In the genomic region with DNA sequence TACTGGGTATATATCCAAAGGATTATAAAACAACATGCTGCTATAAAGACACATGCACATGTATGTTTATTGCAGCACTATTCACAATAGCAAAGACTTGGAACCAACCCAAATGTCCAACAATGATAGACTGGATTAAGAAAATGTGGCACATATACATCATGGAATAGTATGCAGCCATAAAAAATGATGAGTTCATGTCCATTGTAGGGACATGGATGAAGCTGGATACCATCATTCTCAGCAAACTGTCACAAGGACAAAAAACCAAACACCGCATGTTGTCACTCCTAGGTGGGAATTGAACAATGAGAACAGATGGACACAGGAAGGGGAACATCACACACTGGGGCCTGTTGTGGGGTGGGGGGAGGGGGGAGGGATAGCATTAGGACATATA, we compare ENCODE assay signal across 2 cellular contexts. TPM values are rescaled to one million over a fixed set of nuclear protein-coding genes. Genes with fewer than 3 reads are reported as not detected.
DNase-seq lines count a peak whose midpoint lies in the region; ATAC-seq, FAIRE-seq and TF ChIP-seq lines count a peak whose summit lies in the region.
"Not testable (repeated sequence)": the region's sequence is repeated elsewhere in the genome, so short reads cannot be mapped to it uniquely, and the experiment has no call there.

No MANE protein-coding gene starts in this region.

- H3K4me2 ChIP-seq in K562 (ENCODE audit: insufficient read depth, low read length): not testable (repeated sequence)

- H3K27me3 ChIP-seq in K562 (ENCODE audit: control insufficient read depth in 2 of 2, insufficient read depth in 2 of 2, low read length in 2 of 2): not testable (repeated sequence)

- H3K36me3 ChIP-seq in HEK293 (ENCODE audit: control insufficient read depth in 2 of 2, insufficient read depth in 1 of 2, low read length in 2 of 2); K562 (ENCODE audit: control insufficient read depth, insufficient read depth, low read length): not testable (repeated sequence)

- not testable (repeated sequence) for H4K20me1 ChIP-seq in K562 (replicated peaks; ENCODE audit: control insufficient read depth, insufficient read depth, low read length)

- whole genome bisulfite sequencing in K562 (ENCODE audit: insufficient coverage, low coverage, missing lambda C conversion rate): 100% methylated on average over 1 of the region's 1 CpG

- not testable (repeated sequence) for TF ChIP-seq CTCF in HEK293 (tag by site-specific recombination; IDR thresholded peaks at IDR 0.05); K562 (IDR thresholded peaks at IDR 0.05 in 2 of 3, conservative IDR thresholded peaks at IDR 0.05 in 1 of 3; ENCODE audit: insufficient read depth in 2 of 3, low read depth in 1 of 3, low read length in 3 of 3)

- H3K4me1 ChIP-seq in HEK293 (ENCODE audit: control insufficient read depth, insufficient read depth, low read length); K562 (replicated peaks in 1 of 2; ENCODE audit: control insufficient read depth in 2 of 2, insufficient read depth in 2 of 2, low read length in 2 of 2): not testable (repeated sequence)

- intact Hi-C loops in K562 (cut with micrococcal nuclease): not testable (repeated sequence)

- not testable (repeated sequence) for TF ChIP-seq POLR2A in K562 (conservative IDR thresholded peaks at IDR 0.05)

- not testable (repeated sequence) for BruUV-seq in K562 (replicated peaks; lab: Mats Ljungman, UMichigan)

- TF ChIP-seq RAD21 in K562 (CRISPR knock-in tag; conservative IDR thresholded peaks at IDR 0.05 in 1 of 2, IDR thresholded peaks at IDR 0.05 in 1 of 2): not testable (repeated sequence)

- not testable (repeated sequence) for H3K27ac ChIP-seq in HEK293 (ENCODE audit: extremely low read depth, low read depth, low read length); K562 (ENCODE audit: extremely low read depth, low read depth, low read length)

- H2AFZ ChIP-seq in K562 (ENCODE audit: low read depth, low read length): not testable (repeated sequence)

- not testable (repeated sequence) for TF ChIP-seq EP300 in K562 (IDR thresholded peaks at IDR 0.05; ENCODE audit: low read length)

- H3K9me1 ChIP-seq in K562 (ENCODE audit: control insufficient read depth, insufficient read depth, low read length): not testable (repeated sequence)

- not testable (repeated sequence) for DNase-seq in K562 (ENCODE audit: extremely low read depth in 1 of 4, low spot score in 3 of 4)

- CTCF ChIA-PET in HEK293 (lab: Yijun Ruan, JAX): interaction anchor here (0.6 to 1.2 kb wide), 2 partner anchors 228 to 470 kb away, joined by 3 read pairs; no protein-coding TSS in a partner anchor
- CTCF ChIA-PET in K562 (lab: Yijun Ruan, JAX; ENCODE audit: low intra/inter-chr PET ratio): not testable (repeated sequence)

- not testable (repeated sequence) for FAIRE-seq in K562 (lab: Jason Lieb, UNC)

- not testable (repeated sequence) for H3K9ac ChIP-seq in K562 (ENCODE audit: insufficient read depth in 1 of 2, low read depth in 2 of 2, low read length in 2 of 2)

- POLR2A ChIA-PET in HEK293 (lab: Yijun Ruan, JAX); K562 (lab: Yijun Ruan, JAX): not testable (repeated sequence)

- H3K4me3 ChIP-seq in HEK293 (ENCODE audit: low read depth, low read length); K562: not testable (repeated sequence)

- not testable (repeated sequence) for H3K9me3 ChIP-seq in HEK293 (ENCODE audit: control insufficient read depth, insufficient read depth, low read depth, low read length); K562 (replicated peaks; ENCODE audit: control insufficient read depth, insufficient read depth, low read depth, low read length)

- in situ Hi-C loops in K562 (cut with MboI): not testable (repeated sequence)

- ATAC-seq in K562: not testable (repeated sequence)

- H3K79me2 ChIP-seq in K562 (ENCODE audit: control insufficient read depth, insufficient read depth, low read length): not testable (repeated sequence)

TF ChIP-seq in HEK293, 187 proteins besides CTCF, POLR2A, EP300 and RAD21:
- peak; percentile 52; the same call in 1 of the 2 replicates for TF ChIP-seq ZNF146 (tag by site-specific recombination; IDR thresholded peaks at IDR 0.05)

TF ChIP-seq in K562, 482 proteins besides CTCF, POLR2A, EP300 and RAD21:
- TF ChIP-seq ZNF146 (CRISPR knock-in tag; IDR thresholded peaks at IDR 0.05; ENCODE audit: unreplicated experiment): peak; percentile 52
- peak; percentile 26; the same call in 1 of the 2 replicates for TF ChIP-seq BCOR (IDR thresholded peaks at IDR 0.05)
TF ChIP-seq in K562: peak in this region for 2; not testable (repeated sequence) for 480.

RNA-seq across cellular contexts. Expression of a gene that starts 27.5 kb away (rescaled TPM):
- total RNA-seq in K562 (2011; cell fraction: chromatin; rRNA removed; ENCODE audit: low replicate concordance): 34.5 and 78.1 TPM in 2 replicates
- 44.4 and 48.3 TPM in 2 replicates for total RNA-seq in K562 (2011; cell fraction: nucleolus; rRNA removed)
- 69.6 and 93.7 TPM in 2 replicates for total RNA-seq in K562 (2011; cell fraction: nucleoplasm; rRNA removed)
- total RNA-seq in K562 (2014; rRNA removed): 74.9 and 77.6 TPM in 2 replicates
- 68.7 and 75.4 TPM in 2 replicates for total RNA-seq in K562 (2014; rRNA removed; fragmentation: Illumina TruSeq; extraction: Trizol)
- total RNA-seq in K562 (2015; rRNA removed; fragmentation: Illumina TruSeq; extraction: Trizol): 51.1 and 55.2 TPM in 2 replicates
- 75.0 and 78.4 TPM in 2 replicates for total RNA-seq in K562 (2021)
- 33.3 and 59.7 TPM in 2 replicates for polyA plus RNA-seq in K562 (2011; rRNA removed)
- 15.3 and 17.2 TPM in 2 replicates for polyA plus RNA-seq in K562 (2011; cell fraction: cytosol; rRNA removed)
- 12.3 and 13.9 TPM in 2 replicates for polyA plus RNA-seq in K562 (2011; cell fraction: nucleus; rRNA removed)
- polyA plus RNA-seq in K562 (2012): 44.4 and 59.0 TPM in 2 replicates
- 50.5 and 62.6 TPM in 2 replicates for polyA plus RNA-seq in K562 (2014; fragmentation: Illumina TruSeq; extraction: Trizol)
- 10 to 100 TPM; 24.5 to 27.7 TPM for polyA plus RNA-seq in K562 (2014; fragmentation: Nextera tagmentation; extraction: Ambion mirVana)
- polyA plus RNA-seq in K562 (2014; rRNA removed): 47.5 and 48.7 TPM in 2 replicates
- 39.6 and 50.2 TPM in 2 replicates for polyA minus RNA-seq in K562 (2011; rRNA and poly(A)+ RNA removed)
- polyA minus RNA-seq in K562 (2011; cell fraction: cytosol; rRNA and poly(A)+ RNA removed): 22.8 and 28.5 TPM in 2 replicates
- polyA minus RNA-seq in K562 (2011; cell fraction: nucleus; rRNA and poly(A)+ RNA removed): 26.5 and 34.9 TPM in 2 replicates
